In genomic region chr12:56127888-56128668, GRCh38 we compare ENCODE assay signal across 8 cellular contexts. TPM values are rescaled to one million over a fixed set of nuclear protein-coding genes. Genes with fewer than 3 reads are reported as not detected.
DNase-seq lines count a peak whose midpoint lies in the region; ATAC-seq, FAIRE-seq and TF ChIP-seq lines count a peak whose summit lies in the region.

ESYT1 (plus strand) TSS chr12:56128267; CDS start chr12:56128320, 53 bp downstream.

- H3K36me3 ChIP-seq in kidney (ENCODE audit: control insufficient read depth in 1 of 2, insufficient read depth in 2 of 2, low read length in 2 of 2): peaks cover 11 to 20% of the 10 kb centered on the region in 2 donors

- peaks cover 19% of the 10 kb centered on the region for H3K36me3 Mint-ChIP-seq in chondrocyte (ENCODE audit: low read depth)

- H3K27me3 Mint-ChIP-seq in chondrocyte (ENCODE audit: low read depth): no peaks in the 10 kb centered on the region

- peaks cover 42% of the 10 kb centered on the region for H3K4me1 Mint-ChIP-seq in chondrocyte (ENCODE audit: low read depth)

- TF ChIP-seq CTCF in chondrocyte (IDR thresholded peaks at IDR 0.05): no peak
- no peak for TF ChIP-seq CTCF in kidney (IDR thresholded peaks at IDR 0.05; ENCODE audit: borderline replicate concordance, extremely low read depth, insufficient read depth)

- no peaks in the 10 kb centered on the region for H3K9me3 Mint-ChIP-seq in chondrocyte (ENCODE audit: low read depth)

- peak; percentile 90 for ATAC-seq in HG03439 (IDR thresholded peaks at IDR 0.05; ENCODE audit: unreplicated experiment)

- TF ChIP-seq POLR2A in GM19193 (IDR thresholded peaks at IDR 0.05; ENCODE audit: extremely low read depth, insufficient read depth, insufficient read length): peak; percentile 78

- peak within 1 kb of the TSS; percentile 92 for H3K27ac Mint-ChIP-seq in chondrocyte (ENCODE audit: unreplicated experiment)

- intact Hi-C loops in kidney (cut with DNase I): loop anchor here (10.0 kb wide), 1 partner anchor 57 kb away; the partner anchor contains the start of gene SMARCC2

- peak within 1 kb of the TSS; percentile 80 to 82 for H3K4me3 ChIP-seq in kidney (ENCODE audit: low read length in 2 of 2)

- H3K9ac ChIP-seq in kidney (ENCODE audit: low read length in 2 of 2): peak within 1 kb of the TSS; percentile 90 to 95

- peak within 1 kb of the TSS; percentile 88 to 90 for H3K27ac ChIP-seq in kidney (ENCODE audit: low read depth in 2 of 2, low read length in 2 of 2)

- H3K4me1 ChIP-seq in kidney (ENCODE audit: control insufficient read depth in 1 of 2, insufficient read depth in 1 of 2, low read depth in 1 of 2, low read length in 2 of 2): peaks cover 12 to 25% of the 10 kb centered on the region in 2 donors

- no peaks in the 10 kb centered on the region for H3K9me3 ChIP-seq in kidney (ENCODE audit: control insufficient read depth in 1 of 2, low read length in 2 of 2)

- peak within 1 kb of the TSS; percentile 99 for H3K4me3 Mint-ChIP-seq in chondrocyte (ENCODE audit: unreplicated experiment)

- peak; percentile 98 for DNase-seq in AML-193 (lab: John Stamatoyannopoulos, UW)
- peak; percentile 99 for DNase-seq in NCI-H510A treated with DMSO at 0.1 percent for 48 hours (lab: John Stamatoyannopoulos, UW)
- DNase-seq in activated CD4-positive, alpha-beta T cell treated with anti-CD3 and anti-CD28 coated beads for 24 hours (ENCODE audit: low read depth in 2 of 2): peak; percentile 91 to 93
- DNase-seq in chondrocyte (ENCODE audit: low spot score): peak; percentile 98
- peak; percentile 99 for DNase-seq in kidney
- peak; percentile 98 for DNase-seq in stimulated activated CD4-positive, alpha-beta T cell treated with anti-CD3 and anti-CD28 coated beads, Interleukin-15, amount 100 ng/mL, for 24 hours

- peak; percentile 98 for FAIRE-seq in kidney (lab: Jason Lieb, UNC)

RNA-seq across cellular contexts. Expression of gene ESYT1, which starts in this region (rescaled TPM):
- total RNA-seq in chondrocyte: 127 to 155 TPM (median 144 TPM) in 3 replicates
- 104 TPM for total RNA-seq in kidney
- polyA plus RNA-seq in kidney (ENCODE audit: insufficient read depth, low read depth, low replicate concordance): 40.4 TPM

Comparison
In these comparisons a context has a peak if more than half of its experiments do, and no peak if none do; other contexts are left out.
1. Peak in every context shown above with its lines: DNase-seq, ATAC-seq, H3K4me3 ChIP-seq and H3K27ac ChIP-seq.